13 cellular contexts compared by ENCODE assay signal in genomic region chr5:143921525-143922311, GRCh38.
DNase-seq lines count a peak whose midpoint lies in the region; TF ChIP-seq lines count a peak whose summit lies in the region.
"Had no signal": no experiment of that assay in that cellular context is flagged by ENCODE, and none has a peak within 500 bp of the region (broad histone marks: within the 10 kb centered on the region; RNA-seq: fewer than 3 reads in every experiment).

No MANE protein-coding gene starts in this region.

- H3K9me3 Mint-ChIP-seq in endodermal cell: no peaks in the 10 kb centered on the region
- H3K9me3 Mint-ChIP-seq: dendritic cell treated with granulocyte-macrophage colony-stimulating factor and Interleukin-4, amounts not matched to agents 40 ng/mL and 50 ng/mL, for 4 days; natural killer cell had no signal

- no peaks in the 10 kb centered on the region for H3K27me3 ChIP-seq in endodermal cell (ENCODE audit: control insufficient read depth, insufficient read depth, low read length, poor library complexity, severe bottlenecking)

- H3K4me1 Mint-ChIP-seq in endodermal cell: peaks cover 37% of the 10 kb centered on the region
- H3K4me1 Mint-ChIP-seq: natural killer cell had no signal

- TF ChIP-seq CTCF in foreskin fibroblast (IDR thresholded peaks at IDR 0.05; ENCODE audit: low read depth, low read length) (no peak), endodermal cell (conservative IDR thresholded peaks at IDR 0.05) (no peak)

- no peak overlapping the region for H3K4me3 Mint-ChIP-seq in endodermal cell
- H3K4me3 Mint-ChIP-seq: dendritic cell treated with granulocyte-macrophage colony-stimulating factor and Interleukin-4, amounts not matched to agents 40 ng/mL and 50 ng/mL, for 4 days; natural killer cell had no signal

- peaks cover 4% of the 10 kb centered on the region for H3K9me3 ChIP-seq in endodermal cell (ENCODE audit: control insufficient read depth, low read length)

- H3K27ac Mint-ChIP-seq in endodermal cell: no peak overlapping the region
- H3K27ac Mint-ChIP-seq: dendritic cell treated with granulocyte-macrophage colony-stimulating factor and Interleukin-4, amounts not matched to agents 40 ng/mL and 50 ng/mL, for 4 days; natural killer cell had no signal

- H3K36me3 ChIP-seq in endodermal cell (ENCODE audit: control insufficient read depth, insufficient read depth, low read length): no peaks in the 10 kb centered on the region

- H3K36me3 Mint-ChIP-seq in endodermal cell (ENCODE audit: low read depth): no peaks in the 10 kb centered on the region
- H3K36me3 Mint-ChIP-seq: natural killer cell had no signal

- no peak overlapping the region for H3K4me3 ChIP-seq in foreskin fibroblast (ENCODE audit: low read depth in 1 of 2, low read length in 2 of 2)
- H3K4me3 ChIP-seq in skeletal muscle cell (ENCODE audit: low read depth, low read length): no peak overlapping the region
- H3K4me3 ChIP-seq in endodermal cell (ENCODE audit: low read length): no peak overlapping the region

- no peaks in the 10 kb centered on the region for H3K27me3 Mint-ChIP-seq in endodermal cell (ENCODE audit: insufficient read depth)

- peaks cover 15% of the 10 kb centered on the region for H3K4me1 ChIP-seq in endodermal cell (ENCODE audit: control insufficient read depth, insufficient read depth, low read length)

- no peak overlapping the region for H3K27ac ChIP-seq in endodermal cell (ENCODE audit: low read depth, low read length)

- 60 to 94% methylated on average over 1 of the region's 1 CpG for WGBS in endodermal cell (ENCODE audit: insufficient coverage in 1 of 2, insufficient read length in 1 of 2), 2 experiments

- DNase-seq in GM04504 (ENCODE audit: low read depth) (peak; percentile 85), SW 1271 (lab: John Stamatoyannopoulos, UW) (peak; percentile 80 to 94), foreskin fibroblast (peak; percentile 90 to 93), skeletal muscle cell (ENCODE audit: low read depth) (peak; percentile 88), NCI-H1436 (lab: John Stamatoyannopoulos, UW) (no peak), NCI-H345 (lab: John Stamatoyannopoulos, UW) (no peak), endodermal cell (no peak)
- no peak for DNase-seq in activated effector memory CD4-positive, alpha-beta T cell treated with anti-CD3 and anti-CD28 coated beads, Interleukin-2, amount 50 U/mL, for 16 hours
- DNase-seq: activated CD4-positive, CD25-positive, alpha-beta regulatory T cell treated with anti-CD3 and anti-CD28 coated beads, Interleukin-2, amount 50 U/mL, for 72 hours; natural killer cell; SIG-M5; stimulated activated CD4-positive, alpha-beta T cell treated with anti-CD3 and anti-CD28 coated beads, Interleukin-2, amount 100 ng/mL, for 24 hours had no signal

- H3K9ac ChIP-seq in endodermal cell (ENCODE audit: extremely low read depth, low read length, poor library complexity, severe bottlenecking): no peak overlapping the region

Comparison
In these comparisons a context has a peak if more than half of its experiments do, and no peak if none do; other contexts are left out.
1. DNase-seq: peak in GM04504 (single experiment), SW 1271 (2 of 2), foreskin fibroblast (2 of 2) and skeletal muscle cell (single experiment); none in NCI-H1436 (single experiment), activated effector memory CD4-positive, alpha-beta T cell treated with anti-CD3 and anti-CD28 coated beads, Interleukin-2, amount 50 U/mL, for 16 hours (single experiment), NCI-H345 (single experiment) and endodermal cell (single experiment).